21 cellular contexts compared by ENCODE assay signal in the genomic region with DNA sequence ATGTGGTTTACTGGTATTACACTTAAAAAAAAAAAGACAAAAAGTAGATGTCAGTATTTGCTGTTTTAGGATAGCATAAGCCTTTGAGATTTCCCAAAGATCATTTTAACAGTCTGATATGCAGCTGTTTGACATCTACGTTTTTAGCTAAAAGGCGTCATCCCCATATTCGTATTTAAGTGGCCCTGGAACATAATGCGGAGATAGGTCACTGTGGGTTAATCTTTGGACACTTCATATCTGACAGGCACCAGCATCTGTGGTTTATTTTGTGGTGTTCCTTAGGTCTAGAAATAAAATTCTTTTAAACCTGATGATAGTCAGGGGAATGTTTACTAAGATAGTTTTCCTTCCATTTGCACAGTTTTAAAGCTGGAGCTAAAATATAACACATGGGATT.
DNase-seq lines count a peak whose midpoint lies in the region; ATAC-seq and TF ChIP-seq lines count a peak whose summit lies in the region.
"Had no signal": no experiment of that assay in that cellular context is flagged by ENCODE, and none has a peak within 500 bp of the region (broad histone marks: within the 10 kb centered on the region; RNA-seq: fewer than 3 reads in every experiment).

No MANE protein-coding gene starts in this region.

- CTCF ChIA-PET in PC-3 (lab: Charles Lee), result no interaction called here

- H3K27me3 Mint-ChIP-seq in GM23338 (ENCODE audit: insufficient read depth, low read depth, poor library complexity) (peaks cover 4% of the 10 kb centered on the region), brain (no peaks in the 10 kb centered on the region), nephron (ENCODE audit: low read depth) (no peaks in the 10 kb centered on the region)
- H3K27me3 Mint-ChIP-seq: CD4-positive, CD25-positive, alpha-beta regulatory T cell had no signal

- no TSS peak for BruUV-seq in PC-3 (replicated peaks; lab: Mats Ljungman, UMichigan)

- no peak overlapping the region for H2AFZ ChIP-seq in GM23338
- H2AFZ ChIP-seq in PC-3 (ENCODE audit: low read length), result no peak overlapping the region

- TF ChIP-seq CTCF in GM23338 (conservative IDR thresholded peaks at IDR 0.05; ENCODE audit: low read depth in 2 of 2), result no peak
- TF ChIP-seq CTCF in PC-3 (conservative IDR thresholded peaks at IDR 0.05; ENCODE audit: low read depth, low read length), result no peak
- no peak for TF ChIP-seq CTCF in brain (conservative IDR thresholded peaks at IDR 0.05)
- TF ChIP-seq CTCF in nephron (IDR thresholded peaks at IDR 0.05; ENCODE audit: unreplicated experiment in 3 of 3), result no peak

- H3K27ac ChIP-seq in GM23338 (ENCODE audit: low read depth), result no peak overlapping the region
- H3K27ac ChIP-seq in PC-3 (ENCODE audit: low read length), result no peak overlapping the region
- H3K27ac ChIP-seq: BLaER1, RWPE1 had no signal

- H3K9me2 ChIP-seq in GM23338 (ENCODE audit: insufficient read depth) (no peaks in the 10 kb centered on the region), PC-3 (replicated peaks; ENCODE audit: low read length) (no peaks in the 10 kb centered on the region)

- H3K9me3 Mint-ChIP-seq in GM23338 (no peaks in the 10 kb centered on the region), brain (no peaks in the 10 kb centered on the region), nephron (no peaks in the 10 kb centered on the region)

- H3K4me3 Mint-ChIP-seq in GM23338 (no peak overlapping the region), brain (peak overlapping the region in 1 of 5 experiments; percentile 27), nephron (no peak overlapping the region)
- H3K4me3 Mint-ChIP-seq: CD4-positive, CD25-positive, alpha-beta regulatory T cell had no signal

- no peaks in the 10 kb centered on the region for H3K9me3 ChIP-seq in PC-3 (ENCODE audit: low read length)
- H3K9me3 ChIP-seq: BLaER1 had no signal

- DNase-seq in GM23338 (ENCODE audit: low spot score) (no peak), PC-3 (no peak), NCI-H2171 treated with DMSO at 0.1 percent for 48 hours (lab: John Stamatoyannopoulos, UW) (no peak)
- DNase-seq: CD4-positive, CD25-positive, alpha-beta regulatory T cell; MM.1S; NCI-H2029; NCI-H446 treated with DMSO at 0.1 percent for 48 hours; NCI-H526; NCI-H82; NK-92 treated with Interleukin-12 subunit alpha and Interleukin-12 subunit beta, amount 100 ng/mL, for 24 hours; SHP77 had no signal

- ATAC-seq in GM23338 (no peak), PC-3 (no peak), HG03521 (IDR thresholded peaks at IDR 0.05; ENCODE audit: unreplicated experiment) (no peak), GM21576 (IDR thresholded peaks at IDR 0.05; ENCODE audit: unreplicated experiment) (no peak), HG03108 (IDR thresholded peaks at IDR 0.05; ENCODE audit: unreplicated experiment) (no peak)
- ATAC-seq: HepG2, K562, Panc1 had no signal

- H3K9ac ChIP-seq in PC-3 (ENCODE audit: low read length), result no peak overlapping the region
- H3K9ac ChIP-seq: BLaER1 had no signal

- H3K79me2 ChIP-seq in GM23338 (replicated peaks; ENCODE audit: insufficient read depth) (peaks cover 33% of the 10 kb centered on the region), PC-3 (ENCODE audit: low read length) (no peaks in the 10 kb centered on the region)

- H3K4me1 Mint-ChIP-seq in GM23338, result peaks cover 46% of the 10 kb centered on the region
- H3K4me1 Mint-ChIP-seq in brain, result peaks cover 67% of the 10 kb centered on the region
- H3K4me1 Mint-ChIP-seq in nephron, result peaks cover 76% of the 10 kb centered on the region

- no peak overlapping the region for H3K4me2 ChIP-seq in GM23338
- peak overlapping the region; percentile 30 for H3K4me2 ChIP-seq in PC-3 (ENCODE audit: low read length)
- H3K4me2 ChIP-seq: BLaER1 had no signal

- no peaks in the 10 kb centered on the region for H3F3A ChIP-seq in GM23338 (replicated peaks; ENCODE audit: low read depth)
- H3F3A ChIP-seq in PC-3 (ENCODE audit: low read length, unreplicated experiment), result no peaks in the 10 kb centered on the region

- H3K36me3 ChIP-seq in GM23338 (ENCODE audit: insufficient read depth) (no peaks in the 10 kb centered on the region), PC-3 (ENCODE audit: low read depth, low read length) (no peaks in the 10 kb centered on the region)
- H3K36me3 ChIP-seq: BLaER1 had no signal

- H3K4me1 ChIP-seq in GM23338 (ENCODE audit: insufficient read depth), result peaks cover 30% of the 10 kb centered on the region
- H3K4me1 ChIP-seq in PC-3 (ENCODE audit: insufficient read depth, low read length), result peaks cover 16% of the 10 kb centered on the region

- H3K27me3 ChIP-seq in GM23338 (ENCODE audit: insufficient read depth) (no peaks in the 10 kb centered on the region), PC-3 (ENCODE audit: low read length) (no peaks in the 10 kb centered on the region)
- H3K27me3 ChIP-seq: BLaER1 had no signal

- H3K27ac Mint-ChIP-seq in GM23338 (peak overlapping the region; percentile 55), brain (peak overlapping the region; percentile 7 to 94 (median 76)), nephron (peak overlapping the region; percentile 73 to 91 (median 80))
- H3K27ac Mint-ChIP-seq: CD4-positive, CD25-positive, alpha-beta regulatory T cell had no signal

- H4K20me1 ChIP-seq in GM23338 (replicated peaks; ENCODE audit: insufficient read depth), result no peaks in the 10 kb centered on the region
- no peaks in the 10 kb centered on the region for H4K20me1 ChIP-seq in PC-3 (ENCODE audit: low read length)
- H4K20me1 ChIP-seq: BLaER1 had no signal

- intact Hi-C loops in PC-3 (cut with micrococcal nuclease), result loop anchor here (10.0 kb wide), 2 partner anchors 162 to 208 kb away; no protein-coding TSS in a partner anchor

- H3K4me3 ChIP-seq in GM23338, result no peak overlapping the region
- H3K4me3 ChIP-seq in PC-3 (ENCODE audit: low read length), result no peak overlapping the region
- H3K4me3 ChIP-seq: BLaER1, K562 had no signal

- POLR2A ChIA-PET in PC-3 (lab: Charles Lee; ENCODE audit: unreplicated experiment), result interaction anchor here (0.5 kb wide), 1 partner anchor 15 kb away, joined by 3 read pairs; no protein-coding TSS in a partner anchor

- H3K36me3 Mint-ChIP-seq in GM23338 (ENCODE audit: low read depth) (peaks cover 17% of the 10 kb centered on the region; the same call in 2 of the 3 replicates), brain (peaks cover 22% of the 10 kb centered on the region), nephron (ENCODE audit: low read depth) (peaks cover 29% of the 10 kb centered on the region)
- H3K36me3 Mint-ChIP-seq: CD4-positive, CD25-positive, alpha-beta regulatory T cell had no signal

TF ChIP-seq in GM23338, 12 proteins besides CTCF, POLR2A, EP300 and RAD21 (continues in another document):
- TF ChIP-seq EZH2phosphoT487 (IDR thresholded peaks at IDR 0.05; ENCODE audit: unreplicated experiment), result no peak
- TF ChIP-seq, protein P1, sequence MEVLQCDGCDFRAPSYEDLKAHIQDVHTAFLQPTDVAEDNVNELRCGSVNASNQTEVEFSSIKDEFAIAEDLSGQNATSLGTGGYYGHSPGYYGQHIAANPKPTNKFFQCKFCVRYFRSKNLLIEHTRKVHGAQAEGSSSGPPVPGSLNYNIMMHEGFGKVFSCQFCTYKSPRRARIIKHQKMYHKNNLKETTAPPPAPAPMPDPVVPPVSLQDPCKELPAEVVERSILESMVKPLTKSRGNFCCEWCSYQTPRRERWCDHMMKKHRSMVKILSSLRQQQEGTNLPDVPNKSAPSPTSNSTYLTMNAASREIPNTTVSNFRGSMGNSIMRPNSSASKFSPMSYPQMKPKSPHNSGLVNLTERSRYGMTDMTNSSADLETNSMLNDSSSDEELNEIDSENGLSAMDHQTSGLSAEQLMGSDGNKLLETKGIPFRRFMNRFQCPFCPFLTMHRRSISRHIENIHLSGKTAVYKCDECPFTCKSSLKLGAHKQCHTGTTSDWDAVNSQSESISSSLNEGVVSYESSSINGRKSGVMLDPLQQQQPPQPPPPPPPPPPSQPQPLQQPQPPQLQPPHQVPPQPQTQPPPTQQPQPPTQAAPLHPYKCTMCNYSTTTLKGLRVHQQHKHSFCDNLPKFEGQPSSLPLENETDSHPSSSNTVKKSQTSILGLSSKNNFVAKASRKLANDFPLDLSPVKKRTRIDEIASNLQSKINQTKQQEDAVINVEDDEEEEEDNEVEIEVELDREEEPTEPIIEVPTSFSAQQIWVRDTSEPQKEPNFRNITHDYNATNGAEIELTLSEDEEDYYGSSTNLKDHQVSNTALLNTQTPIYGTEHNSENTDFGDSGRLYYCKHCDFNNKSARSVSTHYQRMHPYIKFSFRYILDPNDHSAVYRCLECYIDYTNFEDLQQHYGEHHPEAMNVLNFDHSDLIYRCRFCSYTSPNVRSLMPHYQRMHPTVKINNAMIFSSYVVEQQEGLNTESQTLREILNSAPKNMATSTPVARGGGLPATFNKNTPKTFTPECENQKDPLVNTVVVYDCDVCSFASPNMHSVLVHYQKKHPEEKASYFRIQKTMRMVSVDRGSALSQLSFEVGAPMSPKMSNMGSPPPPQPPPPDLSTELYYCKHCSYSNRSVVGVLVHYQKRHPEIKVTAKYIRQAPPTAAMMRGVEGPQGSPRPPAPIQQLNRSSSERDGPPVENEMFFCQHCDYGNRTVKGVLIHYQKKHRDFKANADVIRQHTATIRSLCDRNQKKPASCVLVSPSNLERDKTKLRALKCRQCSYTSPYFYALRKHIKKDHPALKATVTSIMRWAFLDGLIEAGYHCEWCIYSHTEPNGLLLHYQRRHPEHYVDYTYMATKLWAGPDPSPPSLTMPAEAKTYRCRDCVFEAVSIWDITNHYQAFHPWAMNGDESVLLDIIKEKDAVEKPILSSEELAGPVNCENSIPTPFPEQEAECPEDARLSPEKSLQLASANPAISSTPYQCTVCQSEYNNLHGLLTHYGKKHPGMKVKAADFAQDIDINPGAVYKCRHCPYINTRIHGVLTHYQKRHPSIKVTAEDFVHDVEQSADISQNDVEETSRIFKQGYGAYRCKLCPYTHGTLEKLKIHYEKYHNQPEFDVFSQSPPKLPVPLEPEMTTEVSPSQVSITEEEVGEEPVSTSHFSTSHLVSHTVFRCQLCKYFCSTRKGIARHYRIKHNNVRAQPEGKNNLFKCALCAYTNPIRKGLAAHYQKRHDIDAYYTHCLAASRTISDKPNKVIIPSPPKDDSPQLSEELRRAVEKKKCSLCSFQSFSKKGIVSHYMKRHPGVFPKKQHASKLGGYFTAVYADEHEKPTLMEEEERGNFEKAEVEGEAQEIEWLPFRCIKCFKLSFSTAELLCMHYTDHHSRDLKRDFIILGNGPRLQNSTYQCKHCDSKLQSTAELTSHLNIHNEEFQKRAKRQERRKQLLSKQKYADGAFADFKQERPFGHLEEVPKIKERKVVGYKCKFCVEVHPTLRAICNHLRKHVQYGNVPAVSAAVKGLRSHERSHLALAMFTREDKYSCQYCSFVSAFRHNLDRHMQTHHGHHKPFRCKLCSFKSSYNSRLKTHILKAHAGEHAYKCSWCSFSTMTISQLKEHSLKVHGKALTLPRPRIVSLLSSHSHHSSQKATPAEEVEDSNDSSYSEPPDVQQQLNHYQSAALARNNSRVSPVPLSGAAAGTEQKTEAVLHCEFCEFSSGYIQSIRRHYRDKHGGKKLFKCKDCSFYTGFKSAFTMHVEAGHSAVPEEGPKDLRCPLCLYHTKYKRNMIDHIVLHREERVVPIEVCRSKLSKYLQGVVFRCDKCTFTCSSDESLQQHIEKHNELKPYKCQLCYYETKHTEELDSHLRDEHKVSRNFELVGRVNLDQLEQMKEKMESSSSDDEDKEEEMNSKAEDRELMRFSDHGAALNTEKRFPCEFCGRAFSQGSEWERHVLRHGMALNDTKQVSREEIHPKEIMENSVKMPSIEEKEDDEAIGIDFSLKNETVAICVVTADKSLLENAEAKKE (CRISPR knock-in tag; IDR thresholded peaks at IDR 0.05), result no peak
